ENCODE assay signal across 8 cellular contexts in genomic region chr16:30355954-30356308, GRCh38.
DNase-seq lines count a peak whose midpoint lies in the region; ATAC-seq and TF ChIP-seq lines count a peak whose summit lies in the region.

No MANE protein-coding gene starts in this region.

- H3K9ac ChIP-seq in BLaER1 treated with 17β-estradiol and CSF1 and Interleukin-3, amounts not matched to agents 10 nM and 100 nM: peak overlapping the region; percentile 87 to 96 (median 93)

- no peak for DNase-seq in coronary artery (ENCODE audit: low spot score)
- DNase-seq in NCI-H187 treated with DMSO at 0.1 percent for 48 hours (lab: John Stamatoyannopoulos, UW): no peak
- DNase-seq in stimulated activated CD4-positive, alpha-beta T cell treated with anti-CD3 and anti-CD28 coated beads, Interleukin-4, amount 100 ng/mL, for 1 hour: no peak
- DNase-seq in KBM-7: no peak

- H3K27ac ChIP-seq in BLaER1 treated with 17β-estradiol and CSF1 and Interleukin-3, amounts not matched to agents 10 nM and 100 nM: peak overlapping the region; percentile 82 to 93 (median 91); a peak in 21 of 22 replicates
- H3K27ac ChIP-seq in KOPT-K1 (ENCODE audit: low read depth, low read length, poor library complexity, severe bottlenecking) (peak overlapping the region; percentile 74), coronary artery (peak overlapping the region; percentile 91 to 99)

- no peaks in the 10 kb centered on the region for H3K27me3 ChIP-seq in BLaER1 treated with 17β-estradiol and CSF1 and Interleukin-3, amounts not matched to agents 10 nM and 100 nM

- no peaks in the 10 kb centered on the region for H3K9me3 ChIP-seq in BLaER1 treated with 17β-estradiol and CSF1 and Interleukin-3, amounts not matched to agents 10 nM and 100 nM (replicated peaks in 1 of 11)
- H3K9me3 ChIP-seq in KOPT-K1 (ENCODE audit: insufficient read depth, low read length, poor library complexity, severe bottlenecking): no peaks in the 10 kb centered on the region

- peak overlapping the region; percentile 88 to 98 (median 95) for H3K4me2 ChIP-seq in BLaER1 treated with 17β-estradiol and CSF1 and Interleukin-3, amounts not matched to agents 10 nM and 100 nM

- peak overlapping the region; percentile 78 to 100 (median 98) for H3K4me3 ChIP-seq in BLaER1 treated with 17β-estradiol and CSF1 and Interleukin-3, amounts not matched to agents 10 nM and 100 nM
- peak overlapping the region; percentile 90 for H3K4me3 ChIP-seq in coronary artery

- peaks cover 44% of the 10 kb centered on the region for H3K36me3 Mint-ChIP-seq in nephron (ENCODE audit: low read depth)

- H4K20me1 ChIP-seq in BLaER1 treated with 17β-estradiol and CSF1 and Interleukin-3, amounts not matched to agents 10 nM and 100 nM: peaks cover 10 to 76% (median 40%) of the 10 kb centered on the region in 11 experiments; a peak in 19 of 22 replicates

- H3K36me3 ChIP-seq in BLaER1 treated with 17β-estradiol and CSF1 and Interleukin-3, amounts not matched to agents 10 nM and 100 nM: peaks cover 74 to 81% (median 77%) of the 10 kb centered on the region in 11 experiments
- peaks cover 77% of the 10 kb centered on the region for H3K36me3 ChIP-seq in KOPT-K1 (ENCODE audit: insufficient read depth, low read length)

- H3K9me3 Mint-ChIP-seq in nephron: no peaks in the 10 kb centered on the region

- peak overlapping the region; percentile 91 to 96 (median 94) for H3K4me3 Mint-ChIP-seq in nephron

- H3K27me3 Mint-ChIP-seq in nephron (ENCODE audit: low read depth): no peaks in the 10 kb centered on the region

- peaks cover 22% of the 10 kb centered on the region for H3K4me1 Mint-ChIP-seq in nephron

- no peak for TF ChIP-seq CTCF in coronary artery (IDR thresholded peaks at IDR 0.05)
- no peak for TF ChIP-seq CTCF in nephron (IDR thresholded peaks at IDR 0.05; ENCODE audit: unreplicated experiment in 3 of 3)

- peaks cover 33 to 60% (median 45%) of the 10 kb centered on the region in 10 experiments for H3K4me1 ChIP-seq in BLaER1 treated with 17β-estradiol and CSF1 and Interleukin-3, amounts not matched to agents 10 nM and 100 nM

- in situ Hi-C loops in KBM-7 (cut with MboI; ENCODE audit: low pct_unique_long_range_greater_than_20kb, low sequenced_read_pairs): loop anchor here (10.0 kb wide), 1 partner anchor 49 kb away; the partner anchor contains the start of gene ZNF771

- ATAC-seq in GM18867 (IDR thresholded peaks at IDR 0.05; ENCODE audit: unreplicated experiment): no peak

- peak overlapping the region; percentile 97 to 100 (median 99) for H3K27ac Mint-ChIP-seq in nephron
